Comparison of ENCODE assay signal across 2 cellular contexts in the genomic region with DNA sequence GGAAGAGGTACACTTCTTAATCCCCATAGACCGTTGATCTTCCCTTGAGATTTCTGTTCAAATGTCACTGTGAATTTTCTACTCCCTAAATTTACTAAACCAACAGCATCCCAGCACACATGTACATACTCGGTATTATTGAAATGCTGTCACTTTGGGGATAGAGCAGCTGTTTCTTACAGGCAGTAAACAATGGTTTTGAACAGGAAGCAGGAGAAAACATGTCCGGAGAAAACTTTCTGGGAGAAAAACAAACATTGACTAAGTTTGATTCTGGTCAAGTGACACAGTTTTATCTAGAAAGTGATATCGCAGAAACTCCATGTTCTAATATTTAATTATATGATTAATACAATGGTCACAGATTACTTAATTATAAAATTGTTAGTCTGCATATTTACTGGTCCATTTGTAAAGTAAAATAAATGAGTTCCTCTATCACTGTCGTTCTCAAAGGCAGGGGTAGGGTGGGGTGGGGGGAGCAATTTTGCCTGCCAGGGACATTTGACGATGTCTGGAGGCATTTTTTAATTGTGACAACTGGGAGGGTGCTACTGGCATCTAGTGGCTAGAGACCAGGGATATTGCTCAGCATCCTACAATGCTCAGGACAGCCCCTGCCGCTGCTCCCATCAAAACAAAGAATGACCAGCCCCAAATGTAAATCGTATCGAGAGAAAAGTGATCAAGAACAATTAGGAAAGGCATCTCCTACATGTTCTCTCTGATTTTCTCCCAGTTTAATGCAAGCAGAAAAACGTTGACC.
TF ChIP-seq lines count a peak whose summit lies in the region.

No MANE protein-coding gene starts in this region.

TF ChIP-seq in liver, 16 proteins besides CTCF, POLR2A, EP300 and RAD21:
- no peak for TF ChIP-seq EGR1 (IDR thresholded peaks at IDR 0.05; ENCODE audit: low read depth in 2 of 2)
- no peak for TF ChIP-seq SP1 (IDR thresholded peaks at IDR 0.05)
- TF ChIP-seq, protein P1, sequence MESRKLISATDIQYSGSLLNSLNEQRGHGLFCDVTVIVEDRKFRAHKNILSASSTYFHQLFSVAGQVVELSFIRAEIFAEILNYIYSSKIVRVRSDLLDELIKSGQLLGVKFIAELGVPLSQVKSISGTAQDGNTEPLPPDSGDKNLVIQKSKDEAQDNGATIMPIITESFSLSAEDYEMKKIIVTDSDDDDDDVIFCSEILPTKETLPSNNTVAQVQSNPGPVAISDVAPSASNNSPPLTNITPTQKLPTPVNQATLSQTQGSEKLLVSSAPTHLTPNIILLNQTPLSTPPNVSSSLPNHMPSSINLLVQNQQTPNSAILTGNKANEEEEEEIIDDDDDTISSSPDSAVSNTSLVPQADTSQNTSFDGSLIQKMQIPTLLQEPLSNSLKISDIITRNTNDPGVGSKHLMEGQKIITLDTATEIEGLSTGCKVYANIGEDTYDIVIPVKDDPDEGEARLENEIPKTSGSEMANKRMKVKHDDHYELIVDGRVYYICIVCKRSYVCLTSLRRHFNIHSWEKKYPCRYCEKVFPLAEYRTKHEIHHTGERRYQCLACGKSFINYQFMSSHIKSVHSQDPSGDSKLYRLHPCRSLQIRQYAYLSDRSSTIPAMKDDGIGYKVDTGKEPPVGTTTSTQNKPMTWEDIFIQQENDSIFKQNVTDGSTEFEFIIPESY (IDR thresholded peaks at IDR 0.05), result no peak
- TF ChIP-seq GABPA (IDR thresholded peaks at IDR 0.05 in 1 of 2, conservative IDR thresholded peaks at IDR 0.05 in 1 of 2), result no peak
- no peak for TF ChIP-seq RXRA (IDR thresholded peaks at IDR 0.05)
- no peak for TF ChIP-seq NR2F2 (IDR thresholded peaks at IDR 0.05)
- TF ChIP-seq HNF4G (IDR thresholded peaks at IDR 0.05), result no peak
- TF ChIP-seq JUND (IDR thresholded peaks at IDR 0.05), result no peak

TF ChIP-seq in HepG2, 621 proteins besides CTCF, POLR2A, EP300 and RAD21:
- no peak for TF ChIP-seq FOXA1 (IDR thresholded peaks at IDR 0.05)
- no peak for TF ChIP-seq FOXA1 (CRISPR knock-in tag; IDR thresholded peaks at IDR 0.05)
TF ChIP-seq in HepG2: peak in this region for 0.
